In the genomic region with DNA sequence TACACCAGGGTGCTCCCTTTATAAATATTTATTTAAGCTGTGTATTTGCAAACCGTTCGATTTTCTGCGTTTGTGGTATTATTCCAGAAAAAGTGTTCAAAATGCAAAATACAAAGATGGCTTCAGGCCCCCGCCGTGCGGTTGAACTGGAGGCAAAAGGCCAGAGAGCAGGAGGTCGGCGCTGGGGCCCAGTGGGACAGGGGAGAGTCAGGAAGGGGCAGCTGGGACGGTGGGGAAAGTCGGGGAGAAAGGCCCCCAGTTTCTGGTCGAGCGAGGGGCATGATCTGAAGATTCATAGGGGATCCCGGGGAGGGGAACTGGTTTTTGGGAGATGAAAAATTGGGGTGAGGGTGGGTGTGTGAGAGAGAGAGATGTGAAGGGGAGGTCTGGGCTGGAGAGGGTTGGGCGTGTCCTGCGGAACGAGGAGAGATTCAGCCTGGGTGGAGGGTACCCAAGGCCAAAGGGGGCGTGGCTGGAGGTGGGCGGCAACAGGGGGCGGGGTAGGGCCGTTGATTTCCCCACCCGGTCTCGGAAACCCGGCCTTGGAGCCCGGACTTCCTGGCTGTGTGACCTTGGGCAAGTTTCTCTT, we compare ENCODE assay signal across 8 cellular contexts. TPM values are rescaled to one million over a fixed set of nuclear protein-coding genes. Genes with fewer than 3 reads are reported as not detected.
DNase-seq lines count a peak whose midpoint lies in the region; ATAC-seq and TF ChIP-seq lines count a peak whose summit lies in the region.

No MANE protein-coding gene starts in this region.

- CTCF ChIA-PET in CD4-positive, alpha-beta memory T cell (lab: Charles Lee; ENCODE audit: partially characterized antibody), result no interaction called here
- CTCF ChIA-PET in HEK293 (lab: Yijun Ruan, JAX), result interaction anchor here (0.7 to 1.9 kb wide), 6 partner anchors 23 to 319 kb away, joined by 3 to 8 read pairs (median 4); no protein-coding TSS in a partner anchor

- peak overlapping the region; percentile 67 for H3K27ac ChIP-seq in CD4-positive, alpha-beta memory T cell (ENCODE audit: low read depth, low read length)
- H3K27ac ChIP-seq in HEK293 (ENCODE audit: extremely low read depth, low read depth, low read length), result peak overlapping the region; percentile 56; the same call in 1 of the 2 replicates

- H3K4me3 ChIP-seq in CD4-positive, alpha-beta memory T cell (ENCODE audit: low read length in 2 of 2), result peak overlapping the region; percentile 42 to 97
- peak overlapping the region; percentile 85 for H3K4me3 ChIP-seq in HEK293 (ENCODE audit: low read depth, low read length)
- peak overlapping the region; percentile 65 for H3K4me3 ChIP-seq in iPS-11a (ENCODE audit: low read depth, low read length)
- peak overlapping the region; percentile 91 for H3K4me3 ChIP-seq in skeletal muscle cell (ENCODE audit: low read depth, low read length)

- H3K9me3 Mint-ChIP-seq in CD4-positive, alpha-beta memory T cell, result peaks cover 0 to 2% (median 0%) of the 10 kb centered on the region in 8 donors
- peaks cover 0 to 3% (median 3%) of the 10 kb centered on the region in 5 experiments for H3K9me3 Mint-ChIP-seq in brain

- no peak for TF ChIP-seq CTCF in HEK293 (tag by site-specific recombination; IDR thresholded peaks at IDR 0.05)
- no peak for TF ChIP-seq CTCF in brain (conservative IDR thresholded peaks at IDR 0.05)

- no peaks in the 10 kb centered on the region for H3K9me3 ChIP-seq in CD4-positive, alpha-beta memory T cell (ENCODE audit: control insufficient read depth in 1 of 2, low read length in 2 of 2)
- no peaks in the 10 kb centered on the region for H3K9me3 ChIP-seq in HEK293 (ENCODE audit: control insufficient read depth, insufficient read depth, low read depth, low read length)

- intact Hi-C loops in CD4-positive, alpha-beta memory T cell (cut with micrococcal nuclease), result loop anchor here (1.0 to 2.0 kb wide), 3 partner anchors 16 to 52 kb away; a partner anchor contains a TSS

- no peaks in the 10 kb centered on the region for H3K36me3 ChIP-seq in CD4-positive, alpha-beta memory T cell (ENCODE audit: insufficient read depth, low read length)
- H3K36me3 ChIP-seq in HEK293 (ENCODE audit: control insufficient read depth in 2 of 2, insufficient read depth in 1 of 2, low read length in 2 of 2), result no peaks in the 10 kb centered on the region

- ATAC-seq in GM21367 (IDR thresholded peaks at IDR 0.05; ENCODE audit: unreplicated experiment), result no peak

- peaks cover 2 to 5% of the 10 kb centered on the region in 2 donors for H3K36me3 Mint-ChIP-seq in CD4-positive, alpha-beta memory T cell
- peaks cover 4% of the 10 kb centered on the region for H3K36me3 Mint-ChIP-seq in brain

- H3K4me3 Mint-ChIP-seq in CD4-positive, alpha-beta memory T cell, result peak overlapping the region; percentile 86 to 97 (median 92)
- H3K4me3 Mint-ChIP-seq in brain, result peak overlapping the region; percentile 82 to 90 (median 87)

- peak overlapping the region in 6 of 7 donors; percentile 70 to 97 (median 86) for H3K27ac Mint-ChIP-seq in CD4-positive, alpha-beta memory T cell
- peak overlapping the region; percentile 42 to 92 (median 85) for H3K27ac Mint-ChIP-seq in brain

- POLR2A ChIA-PET in CD4-positive, alpha-beta memory T cell (lab: Charles Lee; ENCODE audit: partially characterized antibody), result no interaction called here
- POLR2A ChIA-PET in HEK293 (lab: Yijun Ruan, JAX), result interaction anchor here (1.7 kb wide), 1 partner anchor 25 kb away, joined by 19 read pairs; a partner anchor contains a TSS

- peak in 1 of 5 donors; percentile 14 for DNase-seq in CD4-positive, alpha-beta memory T cell
- DNase-seq in RPMI7951 (ENCODE audit: low read depth) (peak; percentile 78), skeletal muscle cell (ENCODE audit: low read depth) (no peak), SKM-1 treated with dmso at 0.1 percent for 144 hours (lab: John Stamatoyannopoulos, UW; ENCODE audit: unreplicated experiment) (no peak)

- H3K27me3 ChIP-seq in CD4-positive, alpha-beta memory T cell (ENCODE audit: insufficient read depth, low read length), result no peaks in the 10 kb centered on the region

- no peaks in the 10 kb centered on the region for H3K27me3 Mint-ChIP-seq in CD4-positive, alpha-beta memory T cell
- peaks cover 25% of the 10 kb centered on the region for H3K27me3 Mint-ChIP-seq in brain

- peaks cover 11 to 31% (median 21%) of the 10 kb centered on the region in 4 donors for H3K4me1 Mint-ChIP-seq in CD4-positive, alpha-beta memory T cell
- peaks cover 53% of the 10 kb centered on the region for H3K4me1 Mint-ChIP-seq in brain

- peaks cover 18% of the 10 kb centered on the region for H3K4me1 ChIP-seq in CD4-positive, alpha-beta memory T cell (ENCODE audit: insufficient read depth, low read length)
- H3K4me1 ChIP-seq in HEK293 (ENCODE audit: control insufficient read depth, insufficient read depth, low read length), result peaks cover 12% of the 10 kb centered on the region

TF ChIP-seq in HEK293, 187 proteins besides CTCF, POLR2A, EP300 and RAD21 (continues in another document):
- TF ChIP-seq, protein P1, sequence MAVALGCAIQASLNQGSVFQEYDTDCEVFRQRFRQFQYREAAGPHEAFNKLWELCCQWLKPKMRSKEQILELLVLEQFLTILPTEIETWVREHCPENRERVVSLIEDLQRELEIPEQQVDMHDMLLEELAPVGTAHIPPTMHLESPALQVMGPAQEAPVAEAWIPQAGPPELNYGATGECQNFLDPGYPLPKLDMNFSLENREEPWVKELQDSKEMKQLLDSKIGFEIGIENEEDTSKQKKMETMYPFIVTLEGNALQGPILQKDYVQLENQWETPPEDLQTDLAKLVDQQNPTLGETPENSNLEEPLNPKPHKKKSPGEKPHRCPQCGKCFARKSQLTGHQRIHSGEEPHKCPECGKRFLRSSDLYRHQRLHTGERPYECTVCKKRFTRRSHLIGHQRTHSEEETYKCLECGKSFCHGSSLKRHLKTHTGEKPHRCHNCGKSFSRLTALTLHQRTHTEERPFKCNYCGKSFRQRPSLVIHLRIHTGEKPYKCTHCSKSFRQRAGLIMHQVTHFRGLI (tag by site-specific recombination; IDR thresholded peaks at IDR 0.05), result peak; percentile 76; the same call in 1 of the 2 replicates
- TF ChIP-seq ZNF473 (tag by site-specific recombination; IDR thresholded peaks at IDR 0.05), result no peak
- TF ChIP-seq, protein P2, sequence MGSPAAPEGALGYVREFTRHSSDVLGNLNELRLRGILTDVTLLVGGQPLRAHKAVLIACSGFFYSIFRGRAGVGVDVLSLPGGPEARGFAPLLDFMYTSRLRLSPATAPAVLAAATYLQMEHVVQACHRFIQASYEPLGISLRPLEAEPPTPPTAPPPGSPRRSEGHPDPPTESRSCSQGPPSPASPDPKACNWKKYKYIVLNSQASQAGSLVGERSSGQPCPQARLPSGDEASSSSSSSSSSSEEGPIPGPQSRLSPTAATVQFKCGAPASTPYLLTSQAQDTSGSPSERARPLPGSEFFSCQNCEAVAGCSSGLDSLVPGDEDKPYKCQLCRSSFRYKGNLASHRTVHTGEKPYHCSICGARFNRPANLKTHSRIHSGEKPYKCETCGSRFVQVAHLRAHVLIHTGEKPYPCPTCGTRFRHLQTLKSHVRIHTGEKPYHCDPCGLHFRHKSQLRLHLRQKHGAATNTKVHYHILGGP (tag by site-specific recombination; IDR thresholded peaks at IDR 0.05), result no peak
- peak; percentile 55 for TF ChIP-seq SP2 (tag by site-specific recombination; IDR thresholded peaks at IDR 0.05)
- TF ChIP-seq PRDM1 (tag by site-specific recombination; IDR thresholded peaks at IDR 0.05), result peak; percentile 85
- 0 out of 2 replicates have a peak, but pooled peaks have one; percentile 3 for TF ChIP-seq ZNF623 (tag by site-specific recombination; IDR thresholded peaks at IDR 0.05)
- TF ChIP-seq SCRT2 (tag by site-specific recombination; IDR thresholded peaks at IDR 0.05), result peak; percentile 1; the same call in 1 of the 2 replicates
- TF ChIP-seq ZNF133 (tag by site-specific recombination; IDR thresholded peaks at IDR 0.05), result no peak
- 0 out of 2 replicates have a peak, but pooled peaks have one; percentile 27 for TF ChIP-seq ZNF366 (tag by site-specific recombination; conservative IDR thresholded peaks at IDR 0.05)
- TF ChIP-seq ZNF571 (tag by site-specific recombination; IDR thresholded peaks at IDR 0.05), result no peak

RNA-seq across cellular contexts. Expression of a gene that starts 0.7 kb away (rescaled TPM):
- total RNA-seq in CD4-positive, alpha-beta memory T cell, result 10 to 100 TPM in 1 of 2 experiments, 1 to 10 TPM in 1; 9.9 to 13.7 TPM
- polyA plus RNA-seq in CD4-positive, alpha-beta memory T cell, result 10 to 100 TPM; 24.7 to 29.4 TPM
- total RNA-seq in RPMI7951 (2014; rRNA removed; shearing (Covaris generic)), result 81.9 and 120 TPM in 2 replicates
- polyA plus RNA-seq in brain (ENCODE audit: insufficient read depth, low read depth, low replicate concordance), result 43.8 TPM

RNA-seq across cellular contexts. Expression of a gene that starts 3.8 kb away (rescaled TPM):
- total RNA-seq in CD4-positive, alpha-beta memory T cell, result not detected
- polyA plus RNA-seq in CD4-positive, alpha-beta memory T cell, result not detected
- total RNA-seq in RPMI7951 (2014; rRNA removed; shearing (Covaris generic)), result not detected in 2 replicates
- 3.1 TPM for polyA plus RNA-seq in brain (ENCODE audit: insufficient read depth, low read depth, low replicate concordance)

RNA-seq across cellular contexts. Expression of a gene that starts 15.7 kb away (rescaled TPM):
- 1 to 10 TPM; 8.1 to 9.1 TPM for total RNA-seq in CD4-positive, alpha-beta memory T cell
- polyA plus RNA-seq in CD4-positive, alpha-beta memory T cell, result under 1 TPM in 1 of 2 donors, not detected in 1; 0.47 TPM
- 3.1 and 5.3 TPM in 2 replicates for total RNA-seq in RPMI7951 (2014; rRNA removed; shearing (Covaris generic))
- 6.5 TPM for polyA plus RNA-seq in brain (ENCODE audit: insufficient read depth, low read depth, low replicate concordance)

RNA-seq across cellular contexts. Expression of a gene that starts 17.7 kb away (rescaled TPM):
- not detected for total RNA-seq in CD4-positive, alpha-beta memory T cell
- not detected for polyA plus RNA-seq in CD4-positive, alpha-beta memory T cell
- total RNA-seq in RPMI7951 (2014; rRNA removed; shearing (Covaris generic)), result 0.12 TPM in 1 of 2 replicates, not detected in the other
- 6.0 TPM for polyA plus RNA-seq in brain (ENCODE audit: insufficient read depth, low read depth, low replicate concordance)

RNA-seq across cellular contexts. Expression of a gene that starts 24.2 kb away (rescaled TPM):
- total RNA-seq in CD4-positive, alpha-beta memory T cell, result 1 to 10 TPM; 2.7 to 3.1 TPM
- polyA plus RNA-seq in CD4-positive, alpha-beta memory T cell, result 1 to 10 TPM; 2.6 to 3.2 TPM
- 18.5 and 25.3 TPM in 2 replicates for total RNA-seq in RPMI7951 (2014; rRNA removed; shearing (Covaris generic))
- polyA plus RNA-seq in brain (ENCODE audit: insufficient read depth, low read depth, low replicate concordance), result 95.6 TPM
